Comparison of ENCODE assay signal across 31 cellular contexts in the genomic region with DNA sequence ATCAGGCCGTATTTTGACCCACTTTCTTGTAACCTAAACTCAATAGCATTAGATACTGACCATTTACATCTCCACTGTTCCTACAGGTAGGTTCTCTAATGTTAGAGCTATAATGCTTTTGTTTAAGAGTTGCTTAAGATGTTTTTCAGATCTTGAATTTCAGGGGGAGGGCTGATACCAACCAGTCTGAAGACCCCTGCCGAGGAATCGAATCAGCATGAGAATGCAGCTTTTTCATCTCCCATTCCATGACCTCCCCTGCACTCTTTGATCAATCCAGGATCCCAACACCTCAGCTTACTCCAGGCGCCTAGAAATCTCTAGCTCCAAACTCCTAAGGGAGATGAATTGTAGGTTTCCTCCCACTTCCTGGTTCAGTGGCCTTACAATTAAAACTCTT.
"Had no signal": no experiment of that assay in that cellular context is flagged by ENCODE, and none has a peak within 500 bp of the region (broad histone marks: within the 10 kb centered on the region; RNA-seq: fewer than 3 reads in every experiment).

No MANE protein-coding gene starts in this region.

- FAIRE-seq: keratinocyte, TTC549 had no signal

- ATAC-seq: activated CD4-positive, CD25-positive, alpha-beta regulatory T cell treated with anti-CD3 and anti-CD28 coated beads, Interleukin-2, amount 50 U/mL, for 24 hours; body of pancreas; left cardiac atrium; left ventricle myocardium superior; sciatic nerve; stimulated activated naive CD8-positive, alpha-beta T cell treated with anti-CD3 and anti-CD28 coated beads, Interleukin-15, Interleukin-2, amounts not matched to agents 100 U/mL and 50 U/mL, for 24 hours had no signal

- H3K9me3 ChIP-seq: adrenal gland, body of pancreas, colonic mucosa, neutrophil, ovary, prostate gland, testis, transverse colon had no signal

- DNase-seq: activated CD4-positive, alpha-beta T cell treated with anti-CD3 and anti-CD28 coated beads for 48 hours; activated CD4-positive, alpha-beta T cell treated with anti-CD3 and anti-CD28 coated beads, Interleukin-2, amount 50 U/mL, for 48 hours; activated CD8-positive, alpha-beta memory T cell treated with anti-CD3 and anti-CD28 coated beads for 24 hours; activated effector memory CD4-positive, alpha-beta T cell treated with Interleukin-2 at 50 U/mL for 16 hours; activated naive CD4-positive, alpha-beta T cell treated with Interleukin-2 at 50 U/mL for 16 hours; activated naive CD8-positive, alpha-beta T cell treated with anti-CD3 and anti-CD28 coated beads for 36 hours; adrenal gland; aorta; body of pancreas; colonic mucosa; effector CD8-positive, alpha-beta T cell; erythroblast; head of caudate nucleus; hippocampal formation; left cardiac atrium; left ventricle myocardium superior; ovary; retina; stimulated activated CD4-positive, alpha-beta T cell treated with anti-CD3 and anti-CD28 coated beads, Interleukin-12 subunit alpha, Interleukin-12 subunit beta, amount 100 ng/mL, for 4 hours; stimulated activated CD4-positive, alpha-beta T cell treated with anti-CD3 and anti-CD28 coated beads, Interleukin-4, amount 100 ng/mL, for 1 hour; stimulated activated naive CD8-positive, alpha-beta T cell treated with anti-CD3 and anti-CD28 coated beads, Interleukin-15, Interleukin-2, amounts not matched to agents 100 U/mL and 50 U/mL, for 24 hours; testis; transverse colon had no signal

- H3K36me3 ChIP-seq: adrenal gland, colonic mucosa, neutrophil, ovary, prostate gland, transverse colon had no signal

- H3K27ac ChIP-seq: adrenal gland, body of pancreas, colonic mucosa, neutrophil, ovary, prostate gland, skin epidermis, testis, transverse colon, VCaP had no signal

- H3K27me3 ChIP-seq: adrenal gland, body of pancreas, colonic mucosa, neutrophil, ovary, testis, transverse colon had no signal

- H3K4me3 ChIP-seq: adrenal gland, body of pancreas, colonic mucosa, ovary, prostate gland, skin epidermis, testis, transverse colon had no signal

- H3K4me1 ChIP-seq: adrenal gland, body of pancreas, colonic mucosa, prostate gland, testis, transverse colon had no signal
